8 cellular contexts compared by ENCODE assay signal in the genomic region with DNA sequence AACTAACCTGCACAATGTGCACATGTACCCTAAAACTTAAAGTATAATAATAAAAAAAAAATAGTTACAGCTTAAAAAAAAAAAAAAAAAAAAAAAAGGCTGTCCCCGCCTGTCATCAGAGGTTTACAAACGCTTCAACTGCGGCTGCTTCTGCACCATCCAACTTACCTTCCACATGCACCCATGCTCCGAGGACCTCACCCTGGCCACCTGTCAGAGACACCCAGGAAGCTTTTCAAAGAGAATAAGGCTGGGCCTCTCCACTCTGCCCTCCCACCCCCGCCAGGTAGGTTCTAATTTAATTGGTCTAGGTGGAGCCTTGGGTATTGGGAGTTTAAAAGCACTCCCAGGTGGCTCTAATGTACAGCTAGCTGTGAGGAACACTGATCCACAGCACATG.
"Had no signal": no experiment of that assay in that cellular context is flagged by ENCODE, and none has a peak within 500 bp of the region (broad histone marks: within the 10 kb centered on the region; RNA-seq: fewer than 3 reads in every experiment).

No MANE protein-coding gene starts in this region.

- DNase-seq: GDM1, GF-D8 had no signal

- ATAC-seq: GM12878 had no signal

- H3K4me3 ChIP-seq: GM12878 had no signal

- FAIRE-seq: G401.6, GM12878, GM12891, GM12892, GM18507, GM19239 had no signal
